ENCODE assay signal across 8 cellular contexts in genomic region chr6:148192310-148192709, GRCh38.
DNase-seq lines count a peak whose midpoint lies in the region; ATAC-seq and TF ChIP-seq lines count a peak whose summit lies in the region.
"Had no signal": no experiment of that assay in that cellular context is flagged by ENCODE, and none has a peak within 500 bp of the region (broad histone marks: within the 10 kb centered on the region; RNA-seq: fewer than 3 reads in every experiment).

No MANE protein-coding gene starts in this region.

- H3K9ac ChIP-seq in HCT116 (ENCODE audit: low read length) = no peak overlapping the region; the same call in 1 of the 2 replicates

- RAD21 ChIA-PET in HCT116 (lab: Charles Lee; ENCODE audit: low non-redundant PET in 1 of 2, low total read pairs in 2 of 2, uncharacterized antibody in 2 of 2, unreplicated experiment in 2 of 2) = no interaction called here

- no peaks in the 10 kb centered on the region for H3K36me3 ChIP-seq in HCT116 (ENCODE audit: control insufficient read depth in 1 of 2, insufficient read depth in 2 of 2, low read length in 2 of 2)
- H3K36me3 ChIP-seq in upper lobe of right lung = no peaks in the 10 kb centered on the region
- H3K36me3 ChIP-seq: spleen had no signal

- no peak overlapping the region for H3K27ac Mint-ChIP-seq in activated naive CD8-positive, alpha-beta T cell treated with anti-CD3 and anti-CD28 coated beads for 36 hours

- BruUV-seq in HCT116 (replicated peaks; lab: Mats Ljungman, UMichigan) = no TSS peak

- no peaks in the 10 kb centered on the region for H3K9me2 ChIP-seq in HCT116 (ENCODE audit: insufficient read depth)

- H3K27me3 ChIP-seq in HCT116 (ENCODE audit: insufficient read depth, low read length) (no peaks in the 10 kb centered on the region), upper lobe of right lung (no peaks in the 10 kb centered on the region)

- no peak overlapping the region for H3K4me3 Mint-ChIP-seq in activated naive CD8-positive, alpha-beta T cell treated with anti-CD3 and anti-CD28 coated beads for 36 hours

- peaks cover 63% of the 10 kb centered on the region for H3K27me3 Mint-ChIP-seq in activated naive CD8-positive, alpha-beta T cell treated with anti-CD3 and anti-CD28 coated beads for 36 hours

- H3K4me2 ChIP-seq in HCT116 (ENCODE audit: low read length) = peak overlapping the region; percentile 45; the same call in 1 of the 2 replicates

- POLR2A ChIA-PET in HCT116 (lab: Charles Lee) = no interaction called here

- H4K20me1 ChIP-seq in HCT116 (ENCODE audit: insufficient read depth) = no peaks in the 10 kb centered on the region

- no peak for TF ChIP-seq RAD21 in HCT116 (IDR thresholded peaks at IDR 0.05; ENCODE audit: low read depth)

- H3K36me3 Mint-ChIP-seq in activated naive CD8-positive, alpha-beta T cell treated with anti-CD3 and anti-CD28 coated beads for 36 hours = no peaks in the 10 kb centered on the region

- H3K9me3 ChIP-seq in HCT116 (ENCODE audit: control insufficient read depth in 1 of 2, insufficient read depth in 1 of 2, low read depth in 1 of 2, low read length in 2 of 2) (no peaks in the 10 kb centered on the region), upper lobe of right lung (no peaks in the 10 kb centered on the region)
- H3K9me3 ChIP-seq: spleen had no signal

- intact Hi-C loops in HCT116 (cut with micrococcal nuclease) (no loop called here), upper lobe of right lung (cut with DNase I) (no loop called here)

- H3K9me3 Mint-ChIP-seq in activated naive CD8-positive, alpha-beta T cell treated with anti-CD3 and anti-CD28 coated beads for 36 hours = no peaks in the 10 kb centered on the region

- TF ChIP-seq CTCF in HCT116 (IDR thresholded peaks at IDR 0.05 in 2 of 3, conservative IDR thresholded peaks at IDR 0.05 in 1 of 3; ENCODE audit: borderline replicate concordance in 1 of 3, insufficient read depth in 1 of 3, low read depth in 2 of 3, low read length in 2 of 3) (no peak), astrocyte of the spinal cord (IDR thresholded peaks at IDR 0.05; ENCODE audit: low read depth, low read length) (no peak), upper lobe of right lung (IDR thresholded peaks at IDR 0.05) (no peak)

- H2AFZ ChIP-seq in HCT116 (ENCODE audit: low read depth, low read length, poor library complexity, severe bottlenecking) = no peak overlapping the region

- TF ChIP-seq POLR2A in HCT116 (IDR thresholded peaks at IDR 0.05; ENCODE audit: borderline replicate concordance, extremely low read depth, insufficient read depth, insufficient read length) = no peak

- 0 out of 2 replicates have a peak, but pooled peaks have one; percentile 20 for ATAC-seq in HCT116
- ATAC-seq in left lobe of liver = peak; percentile 80
- peak; percentile 41 for ATAC-seq in upper lobe of right lung
- no peak for ATAC-seq in GM19035 (IDR thresholded peaks at IDR 0.05; ENCODE audit: unreplicated experiment)

- CTCF ChIA-PET in HCT116 (lab: Charles Lee) = interaction anchor here (3.3 kb wide), 1 partner anchor 12 kb away, joined by 18 read pairs; no protein-coding TSS in a partner anchor

- peaks cover 14 to 23% of the 10 kb centered on the region in 2 experiments for H3K4me1 ChIP-seq in HCT116 (ENCODE audit: control insufficient read depth in 1 of 2, insufficient read depth in 2 of 2, low read length in 2 of 2)
- H3K4me1 ChIP-seq in upper lobe of right lung = peaks cover 13% of the 10 kb centered on the region
- H3K4me1 ChIP-seq: spleen had no signal

- H3K27ac ChIP-seq in HCT116 (ENCODE audit: low read depth, low read length) (no peak overlapping the region), upper lobe of right lung (peak overlapping the region; percentile 72)
- H3K27ac ChIP-seq: spleen had no signal

- in situ Hi-C loops in astrocyte of the spinal cord (cut with HindIII; ENCODE audit: low sequenced_read_pairs) = no loop called here

- H3K79me2 ChIP-seq in HCT116 (ENCODE audit: insufficient read depth, low read length) = no peaks in the 10 kb centered on the region

- no peak overlapping the region for H3K4me3 ChIP-seq in HCT116 (replicated peaks in 1 of 2; ENCODE audit: low read depth in 1 of 2, low read length in 2 of 2)
- H3K4me3 ChIP-seq in astrocyte of the spinal cord (ENCODE audit: low read depth, low read length) = no peak overlapping the region
- no peak overlapping the region for H3K4me3 ChIP-seq in upper lobe of right lung
- H3K4me3 ChIP-seq: spleen had no signal

- no peaks in the 10 kb centered on the region for H3K4me1 Mint-ChIP-seq in activated naive CD8-positive, alpha-beta T cell treated with anti-CD3 and anti-CD28 coated beads for 36 hours

- DNase-seq in HCT116 (ENCODE audit: low read depth, low spot score) (no peak), astrocyte of the spinal cord (ENCODE audit: low read depth, low spot score) (peak; percentile 86), left lobe of liver (ENCODE audit: low spot score) (no peak), upper lobe of right lung (no peak), NCI-H510A (lab: John Stamatoyannopoulos, UW) (no peak)
- DNase-seq in activated naive CD8-positive, alpha-beta T cell treated with anti-CD3 and anti-CD28 coated beads for 36 hours = no peak
- DNase-seq: spleen had no signal

TF ChIP-seq in HCT116, 20 proteins besides CTCF, POLR2A, EP300 and RAD21:
- TF ChIP-seq ATF3 (IDR thresholded peaks at IDR 0.05) (no peak), CEBPB (IDR thresholded peaks at IDR 0.05; ENCODE audit: low read depth) (no peak), EZH2 (IDR thresholded peaks at IDR 0.05) (no peak), ZBTB33 (IDR thresholded peaks at IDR 0.05; ENCODE audit: extremely low read depth, insufficient replicate concordance, low read length) (no peak), MAX (IDR thresholded peaks at IDR 0.05) (no peak), SP1 (IDR thresholded peaks at IDR 0.05; ENCODE audit: low read depth) (no peak), SIN3A (IDR thresholded peaks at IDR 0.05; ENCODE audit: low read depth) (no peak)
TF ChIP-seq in HCT116: peak in this region for 0.
